1 cellular context compared by ENCODE assay signal in the genomic region with DNA sequence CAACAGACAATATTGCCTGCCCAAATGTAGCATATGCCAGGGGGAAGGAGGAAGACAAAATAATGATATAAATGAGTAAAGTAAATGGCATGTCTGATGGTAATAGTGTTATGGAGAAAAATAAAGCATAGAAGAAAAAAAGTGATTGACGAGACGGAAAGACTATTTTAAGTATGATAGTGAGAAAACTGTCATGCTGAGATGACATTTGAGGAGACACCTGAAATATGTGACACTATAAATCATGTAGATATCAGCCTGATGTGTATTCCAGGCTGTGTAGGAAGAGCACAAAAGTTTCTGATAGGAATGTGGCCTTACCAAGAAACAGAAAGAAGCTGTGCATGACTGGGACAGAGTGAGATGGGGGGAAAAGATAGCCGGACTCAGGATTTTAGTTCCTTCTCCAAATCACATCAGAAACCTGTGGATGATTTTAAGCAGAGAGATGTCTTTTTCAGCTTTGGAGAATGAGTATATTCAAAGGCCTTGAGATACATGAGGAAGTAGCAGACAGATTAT.
TF ChIP-seq lines count a peak whose summit lies in the region.

No MANE protein-coding gene starts in this region.

TF ChIP-seq in SK-N-SH, 30 proteins besides CTCF, POLR2A, EP300 and RAD21:
- TF ChIP-seq, protein P1, sequence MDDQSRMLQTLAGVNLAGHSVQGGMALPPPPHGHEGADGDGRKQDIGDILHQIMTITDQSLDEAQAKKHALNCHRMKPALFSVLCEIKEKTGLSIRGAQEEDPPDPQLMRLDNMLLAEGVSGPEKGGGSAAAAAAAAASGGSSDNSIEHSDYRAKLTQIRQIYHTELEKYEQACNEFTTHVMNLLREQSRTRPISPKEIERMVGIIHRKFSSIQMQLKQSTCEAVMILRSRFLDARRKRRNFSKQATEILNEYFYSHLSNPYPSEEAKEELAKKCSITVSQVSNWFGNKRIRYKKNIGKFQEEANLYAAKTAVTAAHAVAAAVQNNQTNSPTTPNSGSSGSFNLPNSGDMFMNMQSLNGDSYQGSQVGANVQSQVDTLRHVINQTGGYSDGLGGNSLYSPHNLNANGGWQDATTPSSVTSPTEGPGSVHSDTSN (IDR thresholded peaks at IDR 0.05) = peak; percentile 38; the same call in 1 of the 2 replicates
- TF ChIP-seq, protein P2, sequence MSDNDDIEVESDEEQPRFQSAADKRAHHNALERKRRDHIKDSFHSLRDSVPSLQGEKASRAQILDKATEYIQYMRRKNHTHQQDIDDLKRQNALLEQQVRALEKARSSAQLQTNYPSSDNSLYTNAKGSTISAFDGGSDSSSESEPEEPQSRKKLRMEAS (IDR thresholded peaks at IDR 0.05; ENCODE audit: low read depth) = no peak
